29 cellular contexts compared by ENCODE assay signal in the genomic region with DNA sequence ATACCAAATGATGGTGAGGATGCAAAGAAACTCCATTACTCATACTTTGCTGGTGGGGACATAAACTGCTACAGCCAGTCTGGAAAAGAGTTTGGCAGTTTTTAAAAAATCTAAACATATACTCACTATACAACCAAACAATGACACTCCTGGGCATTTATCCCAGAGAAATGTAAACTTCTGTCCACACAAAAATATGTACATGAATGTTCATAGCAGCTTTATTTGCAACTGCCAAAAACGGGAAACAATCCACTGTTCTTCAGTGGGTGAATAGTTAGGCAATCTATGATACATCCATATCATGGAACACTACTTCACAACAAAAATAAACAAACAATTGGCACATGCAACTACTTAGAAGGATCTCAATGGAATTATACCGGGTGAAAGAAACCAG.
"Had no signal": no experiment of that assay in that cellular context is flagged by ENCODE, and none has a peak within 500 bp of the region (broad histone marks: within the 10 kb centered on the region; RNA-seq: fewer than 3 reads in every experiment).

No MANE protein-coding gene starts in this region.

- H3K27me3 ChIP-seq: stomach, suprapubic skin, testis, thyroid gland, tibial artery, tibial nerve, transverse colon, upper lobe of left lung, upper lobe of right lung, uterus, vagina had no signal

- ATAC-seq: stimulated activated effector memory CD8-positive, alpha-beta T cell treated with anti-CD3 and anti-CD28 coated beads, Interleukin-12 subunit alpha, Interleukin-12 subunit beta, amount 100 ng/mL, for 72 hours; stimulated activated memory B cell treated with anti-CD40 and anti-IgM and Interleukin-4, amounts not matched to agents 10 μg/mL and 1 μg/mL and 100 μg/mL, for 72 hours; stimulated activated naive B cell treated with anti-CD40 and anti-IgM and Interleukin-4, amounts not matched to agents 10 μg/mL and 1 μg/mL and 100 μg/mL, for 72 hours; stimulated activated naive CD8-positive, alpha-beta T cell treated with anti-CD3 and anti-CD28 coated beads, Interleukin-15, amount 100 ng/mL, for 72 hours; stimulated activated naive CD8-positive, alpha-beta T cell treated with anti-CD3 and anti-CD28 coated beads, Interleukin-15, Interleukin-2, amounts not matched to agents 100 U/mL and 50 U/mL, for 24 hours; upper lobe of right lung had no signal

- H3K27ac ChIP-seq: stomach, suprapubic skin, testis, thoracic aorta, thyroid gland, tibial artery, tibial nerve, transverse colon, upper lobe of left lung, upper lobe of right lung, uterus, vagina had no signal

- H3K27ac Mint-ChIP-seq: stimulated activated effector memory CD8-positive, alpha-beta T cell treated with anti-CD3 and anti-CD28 coated beads, Interleukin-12 subunit alpha, Interleukin-12 subunit beta, amount 100 ng/mL, for 72 hours; stimulated activated memory B cell treated with anti-CD40 and anti-IgM and Interleukin-4, amounts not matched to agents 10 μg/mL and 1 μg/mL and 100 μg/mL, for 72 hours; stimulated activated naive B cell treated with anti-CD40 and anti-IgM and Interleukin-4, amounts not matched to agents 10 μg/mL and 1 μg/mL and 100 μg/mL, for 72 hours; stimulated activated naive CD8-positive, alpha-beta T cell treated with anti-CD3 and anti-CD28 coated beads, Interleukin-15, amount 100 ng/mL, for 72 hours; stimulated activated naive CD8-positive, alpha-beta T cell treated with anti-CD3 and anti-CD28 coated beads, Interleukin-15, Interleukin-2, amounts not matched to agents 100 ng/mL and 50 ng/mL, for 24 hours; type B pancreatic cell had no signal

- H3K36me3 Mint-ChIP-seq: stimulated activated effector memory CD8-positive, alpha-beta T cell treated with anti-CD3 and anti-CD28 coated beads, Interleukin-12 subunit alpha, Interleukin-12 subunit beta, amount 100 ng/mL, for 72 hours; stimulated activated memory B cell treated with anti-CD40 and anti-IgM and Interleukin-4, amounts not matched to agents 10 μg/mL and 1 μg/mL and 100 μg/mL, for 72 hours; stimulated activated naive B cell treated with anti-CD40 and anti-IgM and Interleukin-4, amounts not matched to agents 10 μg/mL and 1 μg/mL and 100 μg/mL, for 72 hours; type B pancreatic cell had no signal

- H3K27me3 Mint-ChIP-seq: stimulated activated memory B cell treated with anti-CD40 and anti-IgM and Interleukin-4, amounts not matched to agents 10 μg/mL and 1 μg/mL and 100 μg/mL, for 72 hours; stimulated activated naive CD8-positive, alpha-beta T cell treated with anti-CD3 and anti-CD28 coated beads, Interleukin-15, amount 100 ng/mL, for 72 hours had no signal

- H3K9me3 Mint-ChIP-seq: stimulated activated effector memory CD8-positive, alpha-beta T cell treated with anti-CD3 and anti-CD28 coated beads, Interleukin-12 subunit alpha, Interleukin-12 subunit beta, amount 100 ng/mL, for 72 hours; stimulated activated naive CD8-positive, alpha-beta T cell treated with anti-CD3 and anti-CD28 coated beads, Interleukin-15, Interleukin-2, amounts not matched to agents 100 ng/mL and 50 ng/mL, for 24 hours had no signal

- H3K4me1 ChIP-seq: stomach, suprapubic skin, testis, thyroid gland, tibial artery, tibial nerve, upper lobe of left lung, upper lobe of right lung, uterus, vagina had no signal

- H3K4me3 ChIP-seq: stomach, suprapubic skin, testis, thoracic aorta, thyroid gland, tibial artery, tibial nerve, transverse colon, upper lobe of left lung, upper lobe of right lung, uterus, vagina had no signal

- FAIRE-seq: urothelium cell line had no signal

- H3K36me3 ChIP-seq: stomach, suprapubic skin, thoracic aorta, thyroid gland, tibial artery, tibial nerve, transverse colon, upper lobe of left lung, upper lobe of right lung, uterus, vagina had no signal

- H3K4me1 Mint-ChIP-seq: stimulated activated effector memory CD8-positive, alpha-beta T cell treated with anti-CD3 and anti-CD28 coated beads, Interleukin-12 subunit alpha, Interleukin-12 subunit beta, amount 100 ng/mL, for 72 hours; stimulated activated memory B cell treated with anti-CD40 and anti-IgM and Interleukin-4, amounts not matched to agents 10 μg/mL and 1 μg/mL and 100 μg/mL, for 72 hours; stimulated activated naive B cell treated with anti-CD40 and anti-IgM and Interleukin-4, amounts not matched to agents 10 μg/mL and 1 μg/mL and 100 μg/mL, for 72 hours; stimulated activated naive CD8-positive, alpha-beta T cell treated with anti-CD3 and anti-CD28 coated beads, Interleukin-15, amount 100 ng/mL, for 72 hours had no signal

- H3K9me3 ChIP-seq: stomach, testis, thoracic aorta, thyroid gland, tibial artery, transverse colon, upper lobe of left lung, upper lobe of right lung, uterus, vagina had no signal

- H3K4me3 Mint-ChIP-seq: stimulated activated effector memory CD8-positive, alpha-beta T cell treated with anti-CD3 and anti-CD28 coated beads, Interleukin-12 subunit alpha, Interleukin-12 subunit beta, amount 100 ng/mL, for 72 hours; stimulated activated memory B cell treated with anti-CD40 and anti-IgM and Interleukin-4, amounts not matched to agents 10 μg/mL and 1 μg/mL and 100 μg/mL, for 72 hours; stimulated activated naive B cell treated with anti-CD40 and anti-IgM and Interleukin-4, amounts not matched to agents 10 μg/mL and 1 μg/mL and 100 μg/mL, for 72 hours; stimulated activated naive CD8-positive, alpha-beta T cell treated with anti-CD3 and anti-CD28 coated beads, Interleukin-15, amount 100 ng/mL, for 72 hours; stimulated activated naive CD8-positive, alpha-beta T cell treated with anti-CD3 and anti-CD28 coated beads, Interleukin-15, Interleukin-2, amounts not matched to agents 100 ng/mL and 50 ng/mL, for 24 hours; type B pancreatic cell had no signal

- DNase-seq: stimulated activated CD4-positive, alpha-beta T cell treated with anti-CD3 and anti-CD28 coated beads, Interleukin-2, amount 100 ng/mL, for 48 hours; stimulated activated CD4-positive, alpha-beta T cell treated with anti-CD3 and anti-CD28 coated beads, Interleukin-4, amount 100 ng/mL, for 1 hour; stimulated activated CD4-positive, alpha-beta T cell treated with anti-CD3 and anti-CD28 coated beads, Interleukin-4, amount 100 ng/mL, for 24 hours; stimulated activated CD4-positive, alpha-beta T cell treated with anti-CD3 and anti-CD28 coated beads, Interleukin-4, amount 100 ng/mL, for 4 hours; stimulated activated CD8-positive, alpha-beta memory T cell treated with anti-CD3 and anti-CD28 coated beads, Interleukin-4, amount 100 ng/mL, for 48 hours; stimulated activated naive B cell treated with anti-CD40 and anti-IgM and Interleukin-4, amounts not matched to agents 10 μg/mL and 1 μg/mL and 100 μg/mL, for 72 hours; stimulated activated naive CD4-positive, alpha-beta T cell; stimulated activated naive CD4-positive, alpha-beta T cell treated with Interleukin-2 at 50 U/mL for 16 hours; stimulated activated naive CD8-positive, alpha-beta T cell treated with anti-CD3 and anti-CD28 coated beads, Interleukin-15, amount 100 ng/mL, for 72 hours; stimulated activated naive CD8-positive, alpha-beta T cell treated with anti-CD3 and anti-CD28 coated beads, Interleukin-15, Interleukin-2, amounts not matched to agents 100 U/mL and 50 U/mL, for 24 hours; stomach; substantia nigra; testis; thyroid gland; tibial artery; transverse colon; trophoblast cell; upper lobe of left lung; upper lobe of right lung; uterus had no signal
